Comparison of ENCODE assay signal across 8 cellular contexts in genomic region chr5:139565411-139566305, GRCh38. TPM values are rescaled to one million over a fixed set of nuclear protein-coding genes. Genes with fewer than 3 reads are reported as not detected.
A peak's percentile ranks its signal among the peaks of the same experiment; 100 is the strongest.
DNase-seq lines count a peak whose midpoint lies in the region; ATAC-seq and TF ChIP-seq lines count a peak whose summit lies in the region.

No MANE protein-coding gene starts in this region.

- intact Hi-C loops in CD4-positive, alpha-beta T cell (cut with DNase I, micrococcal nuclease): loop anchor here (1.0 to 10.0 kb wide), 3 partner anchors 10 to 549 kb away; partner anchors contain the start of gene PURA (in 1 of the 2)

- peaks cover 96% of the 10 kb centered on the region for H3K79me2 ChIP-seq in Loucy (ENCODE audit: insufficient read depth, low read length)

- peak overlapping the region; percentile 83 for H3K4me3 ChIP-seq in Loucy (ENCODE audit: low read length, poor library complexity, severe bottlenecking)
- H3K4me3 ChIP-seq in subcutaneous abdominal adipose tissue (ENCODE audit: low read depth in 1 of 5, low read length in 5 of 5): peak overlapping the region in 2 of 5 donors; percentile 9 to 29

- peaks cover 51% of the 10 kb centered on the region for H3K4me1 ChIP-seq in Loucy (ENCODE audit: insufficient read depth, low read length, poor library complexity, severe bottlenecking)
- peaks cover 10 to 46% (median 39%) of the 10 kb centered on the region in 5 donors for H3K4me1 ChIP-seq in subcutaneous abdominal adipose tissue (ENCODE audit: control insufficient read depth in 5 of 5, insufficient read depth in 5 of 5, low read length in 5 of 5)

- no peaks in the 10 kb centered on the region for H3K27me3 Mint-ChIP-seq in CD4-positive, alpha-beta T cell
- H3K27me3 Mint-ChIP-seq in glutamatergic neuron (ENCODE audit: unreplicated experiment): peaks cover 5% of the 10 kb centered on the region

- peak overlapping the region; percentile 53 for H3K27ac ChIP-seq in CD4-positive, alpha-beta T cell (ENCODE audit: low read depth, low read length)
- H3K27ac ChIP-seq in subcutaneous abdominal adipose tissue (ENCODE audit: low read depth, low read length): peak overlapping the region; percentile 32

- peaks cover 86% of the 10 kb centered on the region for H4K20me1 ChIP-seq in Loucy (ENCODE audit: insufficient read depth, low read length, poor library complexity, severe bottlenecking)

- H2AFZ ChIP-seq in Loucy (ENCODE audit: low read length): no peak overlapping the region

- H3K27me3 ChIP-seq in CD4-positive, alpha-beta T cell (ENCODE audit: control insufficient read depth, insufficient read depth, low read length): no peaks in the 10 kb centered on the region
- H3K27me3 ChIP-seq in Loucy (ENCODE audit: insufficient read depth, low read length, poor library complexity, severe bottlenecking) (peaks cover 8% of the 10 kb centered on the region), subcutaneous abdominal adipose tissue (ENCODE audit: control insufficient read depth in 5 of 5, insufficient read depth in 4 of 5, low read length in 5 of 5) (no peaks in the 10 kb centered on the region)

- peaks cover 77% of the 10 kb centered on the region for H3K4me1 Mint-ChIP-seq in CD4-positive, alpha-beta T cell (ENCODE audit: low read depth)
- peaks cover 14% of the 10 kb centered on the region for H3K4me1 Mint-ChIP-seq in glutamatergic neuron (ENCODE audit: low read depth, unreplicated experiment)

- CTCF ChIA-PET in CD4-positive, alpha-beta T cell (lab: Charles Lee): interaction anchor here (0.7 to 4.5 kb wide), 7 partner anchors 9 to 200 kb away, joined by 3 to 28 read pairs (median 4); no protein-coding TSS in a partner anchor

- no peaks in the 10 kb centered on the region for H3K9me3 Mint-ChIP-seq in CD4-positive, alpha-beta T cell
- H3K9me3 Mint-ChIP-seq in glutamatergic neuron (ENCODE audit: unreplicated experiment): peaks cover 12% of the 10 kb centered on the region

- H3K27ac Mint-ChIP-seq in CD4-positive, alpha-beta T cell: peak overlapping the region; percentile 92
- H3K27ac Mint-ChIP-seq in glutamatergic neuron (ENCODE audit: unreplicated experiment): no peak overlapping the region

- peaks cover 7% of the 10 kb centered on the region for H3F3A ChIP-seq in Loucy (ENCODE audit: low read depth)

- peaks cover 10% of the 10 kb centered on the region; the same call in 1 of the 2 replicates for H3K36me3 ChIP-seq in Loucy (ENCODE audit: insufficient read depth, low read length)
- peaks cover 0 to 7% (median 0%) of the 10 kb centered on the region in 5 donors for H3K36me3 ChIP-seq in subcutaneous abdominal adipose tissue (ENCODE audit: control insufficient read depth in 5 of 5, insufficient read depth in 5 of 5, low read length in 5 of 5)

- POLR2A ChIA-PET in CD4-positive, alpha-beta T cell (lab: Charles Lee): interaction anchor here (0.6 to 8.9 kb wide), 21 partner anchors 12 to 1812 kb away, joined by 3 to 145 read pairs (median 4); partner anchors contain the start of genes DNAJC18, HNRNPA0, HSPA9 and MZB1

- peak overlapping the region; percentile 95 for H3K4me2 ChIP-seq in Loucy (ENCODE audit: low read depth, low read length, poor library complexity, severe bottlenecking)

- no peaks in the 10 kb centered on the region for H3K9me2 ChIP-seq in Loucy (replicated peaks; ENCODE audit: low read depth, low read length)

- peak; percentile 37 to 65 (median 50) for DNase-seq in CD4-positive, alpha-beta T cell
- DNase-seq in activated T-cell treated with anti-CD3 and anti-CD28 coated beads for 1 hour (ENCODE audit: low read depth): peak; percentile 34
- DNase-seq in glutamatergic neuron: no peak
- no peak for DNase-seq in NCI-H774 (lab: John Stamatoyannopoulos, UW)
- DNase-seq in hippocampal formation (lab: John Stamatoyannopoulos, UW): no peak

- peak overlapping the region; percentile 83 for H3K4me3 Mint-ChIP-seq in CD4-positive, alpha-beta T cell
- peak overlapping the region; percentile 68 for H3K4me3 Mint-ChIP-seq in glutamatergic neuron (ENCODE audit: unreplicated experiment)

- no peaks in the 10 kb centered on the region for H3K9me3 ChIP-seq in CD4-positive, alpha-beta T cell (ENCODE audit: control insufficient read depth, low read length)
- H3K9me3 ChIP-seq in Loucy (ENCODE audit: insufficient read depth, low read depth, low read length): no peaks in the 10 kb centered on the region
- no peaks in the 10 kb centered on the region for H3K9me3 ChIP-seq in subcutaneous abdominal adipose tissue (ENCODE audit: control insufficient read depth in 5 of 5, low read length in 5 of 5)

- H3K36me3 Mint-ChIP-seq in CD4-positive, alpha-beta T cell (ENCODE audit: low read depth): peaks cover 66% of the 10 kb centered on the region
- H3K36me3 Mint-ChIP-seq in glutamatergic neuron (ENCODE audit: unreplicated experiment): no peaks in the 10 kb centered on the region

- ATAC-seq in CD4-positive, alpha-beta T cell (ENCODE audit: poor library complexity): peak; percentile 59
- ATAC-seq in GM19463 (IDR thresholded peaks at IDR 0.05; ENCODE audit: unreplicated experiment): peak; percentile 26

- H3K9ac ChIP-seq in Loucy (ENCODE audit: low read depth, low read length, poor library complexity, severe bottlenecking) (peak overlapping the region; percentile 44), subcutaneous abdominal adipose tissue (ENCODE audit: low read length in 5 of 5) (peak overlapping the region in 4 of 5 donors; percentile 30 to 62 (median 43))

- no peak for TF ChIP-seq CTCF in CD4-positive, alpha-beta T cell (IDR thresholded peaks at IDR 0.05)
- TF ChIP-seq CTCF in Loucy (conservative IDR thresholded peaks at IDR 0.05; ENCODE audit: low read length) (no peak), glutamatergic neuron (IDR thresholded peaks at IDR 0.05; ENCODE audit: partially characterized antibody, unreplicated experiment) (no peak)

RNA-seq across cellular contexts. Expression of gene UBE2D2, which starts 4.5 kb away (rescaled TPM):
- total RNA-seq in CD4-positive, alpha-beta T cell: 100 to 1,000 TPM; 164 to 174 TPM
- total RNA-seq in glutamatergic neuron (ENCODE audit: unreplicated experiment): 188 TPM

Comparison
In these comparisons a context has a peak if more than half of its experiments do, and no peak if none do; other contexts are left out.
1. DNase-seq: peak in CD4-positive, alpha-beta T cell (10 of 10) and activated T-cell treated with anti-CD3 and anti-CD28 coated beads for 1 hour (single experiment); none in glutamatergic neuron (single experiment), NCI-H774 (single experiment) and hippocampal formation (0 of 2).